ENCODE assay signal across 8 cellular contexts in the genomic region with DNA sequence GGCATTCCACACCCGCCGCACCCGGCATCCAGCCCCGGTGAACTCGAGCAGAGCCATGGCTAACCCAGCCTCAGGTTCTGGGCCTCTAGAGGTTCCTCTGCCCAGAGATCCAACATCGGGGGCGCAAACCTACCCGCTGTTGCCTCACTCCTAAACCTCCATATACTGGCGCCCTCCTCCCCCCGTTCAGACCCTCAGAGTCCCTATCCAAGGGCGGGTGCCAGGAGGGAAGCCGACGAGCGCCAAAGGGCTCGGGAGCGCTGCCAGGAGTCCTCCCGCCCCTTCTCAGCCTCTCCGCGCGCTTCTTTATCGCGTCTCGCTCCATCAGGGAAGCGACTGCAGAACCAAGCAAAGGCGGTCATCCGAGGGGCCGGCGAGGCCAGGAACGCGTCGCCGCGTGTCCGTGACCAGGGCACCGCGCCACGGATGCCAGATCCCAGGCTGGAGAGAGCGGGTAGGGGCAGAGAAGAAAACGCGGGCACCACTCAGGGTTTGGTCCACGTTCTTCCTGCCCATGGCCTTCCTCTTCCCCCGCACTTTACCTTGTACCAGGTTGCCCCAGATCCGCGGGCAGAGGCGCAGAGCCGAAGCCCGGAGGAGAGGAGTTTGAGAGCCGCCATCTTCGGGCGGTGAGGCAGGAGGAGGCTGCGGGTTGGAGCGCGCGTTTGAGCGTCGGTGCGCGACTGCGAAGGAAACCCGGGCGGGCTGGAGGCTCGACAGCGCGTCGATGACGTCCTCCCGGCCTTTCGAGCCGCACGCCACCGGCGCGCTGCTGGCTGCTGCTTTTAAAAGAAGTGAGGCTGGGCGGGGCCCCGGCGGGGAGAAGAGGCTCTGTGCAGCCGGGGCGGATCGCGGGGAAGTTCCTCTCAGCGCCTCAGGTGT. TPM values are rescaled to one million over a fixed set of nuclear protein-coding genes. Genes with fewer than 3 reads are reported as not detected.
A peak's percentile ranks its signal among the peaks of the same experiment; 100 is the strongest.
DNase-seq lines count a peak whose midpoint lies in the region; ATAC-seq and TF ChIP-seq lines count a peak whose summit lies in the region.

Gene OXCT1 (minus strand): TSS at position 687 of the 882 bp plus-strand sequence. CDS start 67 bp downstream, at position 620.

- H3K27ac Mint-ChIP-seq in activated naive CD8-positive, alpha-beta T cell treated with anti-CD3 and anti-CD28 coated beads for 36 hours, result peak within 1 kb of the TSS; percentile 95

- peak; percentile 15 to 60 for TF ChIP-seq POLR2A in tibial nerve (IDR thresholded peaks at IDR 0.05)

- H3K27me3 Mint-ChIP-seq in activated naive CD8-positive, alpha-beta T cell treated with anti-CD3 and anti-CD28 coated beads for 36 hours, result no peaks in the 10 kb centered on the region

- no peaks in the 10 kb centered on the region for H3K79me2 ChIP-seq in parathyroid adenoma

- no peaks in the 10 kb centered on the region for H3K9me3 ChIP-seq in cardiac muscle cell (ENCODE audit: low read depth)
- no peaks in the 10 kb centered on the region for H3K9me3 ChIP-seq in parathyroid adenoma (ENCODE audit: control insufficient read depth, low read length)
- H3K9me3 ChIP-seq in tibial nerve, result no peaks in the 10 kb centered on the region

- no peak for TF ChIP-seq CTCF in GM10266 (IDR thresholded peaks at IDR 0.05; ENCODE audit: control insufficient read depth, insufficient read depth, low read depth, missing control alignments)
- no peak for TF ChIP-seq CTCF in cardiac muscle cell (IDR thresholded peaks at IDR 0.05; ENCODE audit: low read depth, low read length)
- no peak for TF ChIP-seq CTCF in parathyroid adenoma (IDR thresholded peaks at IDR 0.05)
- TF ChIP-seq CTCF in tibial nerve (IDR thresholded peaks at IDR 0.05), result no peak

- H3K4me1 ChIP-seq in cardiac muscle cell (ENCODE audit: low read depth) (no peaks in the 10 kb centered on the region), parathyroid adenoma (no peaks in the 10 kb centered on the region), tibial nerve (peaks cover 0 to 35% (median 7%) of the 10 kb centered on the region in 4 donors)

- H3K9me3 Mint-ChIP-seq in activated naive CD8-positive, alpha-beta T cell treated with anti-CD3 and anti-CD28 coated beads for 36 hours, result no peaks in the 10 kb centered on the region

- H3K36me3 ChIP-seq in cardiac muscle cell (no peaks in the 10 kb centered on the region), parathyroid adenoma (ENCODE audit: control insufficient read depth, insufficient read depth, low read length) (no peaks in the 10 kb centered on the region), tibial nerve (no peaks in the 10 kb centered on the region)

- peak within 1 kb of the TSS; percentile 88 for H3K4me2 ChIP-seq in parathyroid adenoma (ENCODE audit: low read length)

- DNase-seq in GM10266 (ENCODE audit: extremely low spot score), result peak; percentile 85
- DNase-seq in NCI-H1048 (lab: John Stamatoyannopoulos, UW), result peak; percentile 73
- peak; percentile 64 for DNase-seq in SKM-1 (lab: John Stamatoyannopoulos, UW; ENCODE audit: unreplicated experiment)
- DNase-seq in activated naive CD8-positive, alpha-beta T cell treated with anti-CD3 and anti-CD28 coated beads for 36 hours, result peak; percentile 94
- DNase-seq in cardiac muscle cell (ENCODE audit: low read depth in 1 of 2, low spot score in 1 of 2), result peak; percentile 88 to 90
- DNase-seq in tibial nerve (ENCODE audit: low spot score in 2 of 2), result peak; percentile 46 to 57

- TF ChIP-seq EP300 in tibial nerve (IDR thresholded peaks at IDR 0.05), result peak in 1 of 2 donors; percentile 79

- H3K27me3 ChIP-seq in cardiac muscle cell (no peaks in the 10 kb centered on the region), parathyroid adenoma (ENCODE audit: control insufficient read depth, insufficient read depth, low read length) (no peaks in the 10 kb centered on the region), tibial nerve (no peaks in the 10 kb centered on the region)

- ATAC-seq in HG02588 (IDR thresholded peaks at IDR 0.05; ENCODE audit: unreplicated experiment), result peak; percentile 95

- H3K36me3 Mint-ChIP-seq in activated naive CD8-positive, alpha-beta T cell treated with anti-CD3 and anti-CD28 coated beads for 36 hours, result peaks cover 20% of the 10 kb centered on the region

- H3K4me1 Mint-ChIP-seq in activated naive CD8-positive, alpha-beta T cell treated with anti-CD3 and anti-CD28 coated beads for 36 hours, result peaks cover 53% of the 10 kb centered on the region

- H3K4me3 Mint-ChIP-seq in activated naive CD8-positive, alpha-beta T cell treated with anti-CD3 and anti-CD28 coated beads for 36 hours, result peak within 1 kb of the TSS; percentile 92

- H3K4me3 ChIP-seq in cardiac muscle cell (peak within 1 kb of the TSS; percentile 78), parathyroid adenoma (ENCODE audit: low read depth, low read length) (peak within 1 kb of the TSS; percentile 66), tibial nerve (peak within 1 kb of the TSS; percentile 62 to 90 (median 78))

- H3K9ac ChIP-seq in parathyroid adenoma, result peak within 1 kb of the TSS; percentile 58

- WGBS in tibial nerve, 2 donors, result 0 to 1% methylated on average over 32 to 64 of the region's 81 CpGs

- peak within 1 kb of the TSS; percentile 97 for H2AFZ ChIP-seq in parathyroid adenoma

- peak within 1 kb of the TSS; percentile 49 for H3K27ac ChIP-seq in cardiac muscle cell
- peak within 1 kb of the TSS; percentile 80 for H3K27ac ChIP-seq in parathyroid adenoma
- H3K27ac ChIP-seq in tibial nerve, result peak within 1 kb of the TSS; percentile 83 to 97 (median 88)

RNA-seq across cellular contexts. Expression of gene OXCT1, which starts in this region (rescaled TPM):
- 10 to 100 TPM; 77.5 to 80.6 TPM for total RNA-seq in activated naive CD8-positive, alpha-beta T cell treated with anti-CD3 and anti-CD28 coated beads for 36 hours
- total RNA-seq in cardiac muscle cell, result 41.3 and 55.8 TPM in 2 replicates
- polyA plus RNA-seq in cardiac muscle cell, result 54.8 and 54.9 TPM in 2 replicates
- 10 to 100 TPM; 20.4 to 41.2 (median 26.0) TPM for total RNA-seq in tibial nerve

Comparison
In these comparisons a context has a peak if more than half of its experiments do, and no peak if none do; other contexts are left out.
1. Peak in every context shown above with its lines: DNase-seq, ATAC-seq, H3K4me3 ChIP-seq and H3K27ac ChIP-seq.